In genomic region chr14:35932136-35932535, GRCh38 we compare ENCODE assay signal across 15 cellular contexts.
DNase-seq lines count a peak whose midpoint lies in the region; ATAC-seq and TF ChIP-seq lines count a peak whose summit lies in the region.
"Had no signal": no experiment of that assay in that cellular context is flagged by ENCODE, and none has a peak within 500 bp of the region (broad histone marks: within the 10 kb centered on the region; RNA-seq: fewer than 3 reads in every experiment).

No MANE protein-coding gene starts in this region.

- peak overlapping the region in 6 of 7 donors; percentile 46 to 90 (median 82) for H3K4me3 Mint-ChIP-seq in CD8-positive, alpha-beta memory T cell
- H3K4me3 Mint-ChIP-seq in activated CD8-positive, alpha-beta T cell treated with anti-CD3 and anti-CD28 coated beads for 36 hours: peak overlapping the region; percentile 58

- peak overlapping the region; percentile 72 for H3K4me3 ChIP-seq in CD8-positive, alpha-beta memory T cell (ENCODE audit: low read length)
- H3K4me3 ChIP-seq in spleen: no peak overlapping the region

- peaks cover 15 to 26% (median 19%) of the 10 kb centered on the region in 3 donors for H3K4me1 Mint-ChIP-seq in CD8-positive, alpha-beta memory T cell
- H3K4me1 Mint-ChIP-seq in activated CD8-positive, alpha-beta T cell treated with anti-CD3 and anti-CD28 coated beads for 36 hours (ENCODE audit: low read depth): peaks cover 44% of the 10 kb centered on the region

- H3K36me3 ChIP-seq in CD8-positive, alpha-beta memory T cell (ENCODE audit: insufficient read depth, low read length): no peaks in the 10 kb centered on the region
- no peaks in the 10 kb centered on the region for H3K36me3 ChIP-seq in spleen
- H3K36me3 ChIP-seq: neutrophil, Peyer's patch had no signal

- H3K4me1 ChIP-seq in CD8-positive, alpha-beta memory T cell (ENCODE audit: insufficient read depth, low read length): peaks cover 13% of the 10 kb centered on the region
- H3K4me1 ChIP-seq in spleen: peaks cover 0 to 4% (median 0%) of the 10 kb centered on the region in 6 donors
- H3K4me1 ChIP-seq: Peyer's patch had no signal

- H3K27ac ChIP-seq in CD8-positive, alpha-beta memory T cell (ENCODE audit: low read depth, low read length): no peak overlapping the region
- no peak overlapping the region for H3K27ac ChIP-seq in spleen
- H3K27ac ChIP-seq: neutrophil, Peyer's patch had no signal

- intact Hi-C loops in activated CD8-positive, alpha-beta T cell treated with anti-CD3 and anti-CD28 coated beads for 36 hours (cut with micrococcal nuclease): no loop called here
- intact Hi-C loops in spleen (cut with DNase I; ENCODE audit: low total_unique reads): no loop called here

- H3K9me3 Mint-ChIP-seq in CD8-positive, alpha-beta memory T cell: no peaks in the 10 kb centered on the region
- no peaks in the 10 kb centered on the region for H3K9me3 Mint-ChIP-seq in activated CD8-positive, alpha-beta T cell treated with anti-CD3 and anti-CD28 coated beads for 36 hours

- H3K27me3 Mint-ChIP-seq in CD8-positive, alpha-beta memory T cell: peaks cover 4 to 5% of the 10 kb centered on the region in 2 donors
- peaks cover 1% of the 10 kb centered on the region for H3K27me3 Mint-ChIP-seq in activated CD8-positive, alpha-beta T cell treated with anti-CD3 and anti-CD28 coated beads for 36 hours

- no peak for TF ChIP-seq CTCF in activated CD8-positive, alpha-beta T cell treated with anti-CD3 and anti-CD28 coated beads for 36 hours (IDR thresholded peaks at IDR 0.05)
- TF ChIP-seq CTCF in GM13977 (IDR thresholded peaks at IDR 0.05; ENCODE audit: extremely low read depth, insufficient read depth, missing control alignments) (no peak), spleen (IDR thresholded peaks at IDR 0.05 in 8 of 11, conservative IDR thresholded peaks at IDR 0.05 in 3 of 11) (no peak)

- POLR2A ChIA-PET in CD8-positive, alpha-beta memory T cell (lab: Charles Lee): no interaction called here
- POLR2A ChIA-PET in activated CD8-positive, alpha-beta T cell treated with anti-CD3 and anti-CD28 coated beads for 36 hours (lab: Charles Lee): no interaction called here

- DNase-seq in CD8-positive, alpha-beta memory T cell: no peak
- peak; percentile 8 for DNase-seq in activated CD8-positive, alpha-beta T cell treated with anti-CD3 and anti-CD28 coated beads for 36 hours
- no peak for DNase-seq in mesenteric fat pad (ENCODE audit: low spot score)
- no peak for DNase-seq in GM13977 (ENCODE audit: low spot score)
- no peak for DNase-seq in spleen
- DNase-seq: amygdala, cortex of kidney, GOT3, Karpas-422, left ventricle myocardium superior, Peyer's patch had no signal

- no peaks in the 10 kb centered on the region for H3K27me3 ChIP-seq in CD8-positive, alpha-beta memory T cell (ENCODE audit: insufficient read depth, low read length, poor library complexity, severe bottlenecking)
- H3K27me3 ChIP-seq in spleen (replicated peaks in 1 of 7): peaks cover 0 to 8% (median 0%) of the 10 kb centered on the region in 7 donors
- H3K27me3 ChIP-seq: Peyer's patch had no signal

- no peak for TF ChIP-seq POLR2A in spleen (IDR thresholded peaks at IDR 0.05)

- in situ Hi-C loops in GM13977 (cut with MboI; ENCODE audit: low pct_unique_long_range_greater_than_20kb, low sequenced_read_pairs, unreplicated experiment): no loop called here

- no peaks in the 10 kb centered on the region for H3K36me3 Mint-ChIP-seq in CD8-positive, alpha-beta memory T cell
- no peaks in the 10 kb centered on the region for H3K36me3 Mint-ChIP-seq in activated CD8-positive, alpha-beta T cell treated with anti-CD3 and anti-CD28 coated beads for 36 hours (ENCODE audit: low read depth)

- H3K27ac Mint-ChIP-seq in CD8-positive, alpha-beta memory T cell: peak overlapping the region in 1 of 8 donors; percentile 94
- peak overlapping the region; percentile 80 for H3K27ac Mint-ChIP-seq in activated CD8-positive, alpha-beta T cell treated with anti-CD3 and anti-CD28 coated beads for 36 hours

- CTCF ChIA-PET in CD8-positive, alpha-beta memory T cell (lab: Charles Lee): no interaction called here
- CTCF ChIA-PET in activated CD8-positive, alpha-beta T cell treated with anti-CD3 and anti-CD28 coated beads for 36 hours (lab: Charles Lee): interaction anchor here (0.7 to 1.8 kb wide), 2 partner anchors 12 kb away, joined by 4 to 5 read pairs; no protein-coding TSS in a partner anchor

- peak; percentile 7 for ATAC-seq in GM19043 (IDR thresholded peaks at IDR 0.05; ENCODE audit: low read depth, unreplicated experiment)
- ATAC-seq in HG02973 (IDR thresholded peaks at IDR 0.05; ENCODE audit: unreplicated experiment): peak; percentile 15
- ATAC-seq in activated CD8-positive, alpha-beta T cell treated with anti-CD3 and anti-CD28 coated beads for 36 hours: peak; percentile 18
- no peak for ATAC-seq in GM21526 (IDR thresholded peaks at IDR 0.05; ENCODE audit: low FRiP score, unreplicated experiment)
- ATAC-seq: left ventricle myocardium superior had no signal

- no peaks in the 10 kb centered on the region for H3K9me3 ChIP-seq in CD8-positive, alpha-beta memory T cell (ENCODE audit: low read length)
- no peaks in the 10 kb centered on the region for H3K9me3 ChIP-seq in spleen
- H3K9me3 ChIP-seq: neutrophil, Peyer's patch had no signal
